ENCODE assay signal across 1 cellular context in the genomic region with DNA sequence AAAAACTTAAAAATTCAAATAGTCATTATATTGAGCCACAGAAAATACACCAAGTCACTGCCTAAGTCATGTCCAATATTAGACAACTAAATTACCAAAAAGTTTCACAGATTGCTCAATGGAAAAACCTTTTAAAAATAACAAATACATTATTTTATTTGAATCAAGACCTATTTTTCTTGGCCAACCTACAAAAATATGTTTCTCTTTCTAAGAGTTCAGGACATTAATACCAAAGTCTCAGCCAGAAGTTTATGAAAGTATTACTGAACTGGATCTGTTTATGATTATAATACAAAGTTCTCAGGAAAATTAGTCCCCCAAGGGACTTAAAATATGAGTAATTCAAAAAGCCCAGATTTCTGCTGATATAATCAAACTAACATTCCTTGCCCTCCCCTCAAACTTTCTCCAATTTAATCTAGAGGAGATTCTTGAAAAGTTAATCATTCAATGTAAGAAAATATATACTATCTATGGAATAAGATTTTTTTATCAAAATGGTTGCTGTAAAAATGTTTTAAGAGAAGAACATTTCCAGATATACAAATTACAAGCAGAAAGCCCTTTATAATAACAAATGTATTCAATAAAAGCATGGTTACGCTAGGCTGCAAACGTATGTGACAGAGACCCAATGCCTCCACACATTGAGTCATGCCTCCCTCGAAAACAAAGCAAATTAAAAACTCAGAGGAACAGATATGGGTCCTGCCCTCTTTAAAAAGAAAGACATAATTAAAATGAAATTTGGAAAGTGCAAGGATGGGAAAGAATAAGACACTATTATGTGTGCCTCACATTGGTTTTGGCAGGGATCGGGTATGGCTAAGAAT.
TF ChIP-seq lines count a peak whose summit lies in the region.

No MANE protein-coding gene starts in this region.

TF ChIP-seq in SK-N-SH, 30 proteins besides CTCF, POLR2A, EP300 and RAD21 (continued from another document):
- TF ChIP-seq, protein P1, sequence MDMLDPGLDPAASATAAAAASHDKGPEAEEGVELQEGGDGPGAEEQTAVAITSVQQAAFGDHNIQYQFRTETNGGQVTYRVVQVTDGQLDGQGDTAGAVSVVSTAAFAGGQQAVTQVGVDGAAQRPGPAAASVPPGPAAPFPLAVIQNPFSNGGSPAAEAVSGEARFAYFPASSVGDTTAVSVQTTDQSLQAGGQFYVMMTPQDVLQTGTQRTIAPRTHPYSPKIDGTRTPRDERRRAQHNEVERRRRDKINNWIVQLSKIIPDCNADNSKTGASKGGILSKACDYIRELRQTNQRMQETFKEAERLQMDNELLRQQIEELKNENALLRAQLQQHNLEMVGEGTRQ (IDR thresholded peaks at IDR 0.05; ENCODE audit: borderline replicate concordance, low read depth, low read length): no peak
- TF ChIP-seq FOXM1 (IDR thresholded peaks at IDR 0.05; ENCODE audit: low read depth): peak; percentile 81; the same call in 1 of the 2 replicates
- no peak for TF ChIP-seq GATA2 (CRISPR knock-in tag; IDR thresholded peaks at IDR 0.05)
- TF ChIP-seq RFX5 (IDR thresholded peaks at IDR 0.05; ENCODE audit: low read length): no peak
- TF ChIP-seq NFIC (IDR thresholded peaks at IDR 0.05; ENCODE audit: borderline replicate concordance): peak; percentile 82; the same call in 1 of the 2 replicates
- peak; percentile 22; the same call in 1 of the 2 replicates for TF ChIP-seq FOSL2 (IDR thresholded peaks at IDR 0.05; ENCODE audit: borderline replicate concordance, low read depth)
